In the genomic region with DNA sequence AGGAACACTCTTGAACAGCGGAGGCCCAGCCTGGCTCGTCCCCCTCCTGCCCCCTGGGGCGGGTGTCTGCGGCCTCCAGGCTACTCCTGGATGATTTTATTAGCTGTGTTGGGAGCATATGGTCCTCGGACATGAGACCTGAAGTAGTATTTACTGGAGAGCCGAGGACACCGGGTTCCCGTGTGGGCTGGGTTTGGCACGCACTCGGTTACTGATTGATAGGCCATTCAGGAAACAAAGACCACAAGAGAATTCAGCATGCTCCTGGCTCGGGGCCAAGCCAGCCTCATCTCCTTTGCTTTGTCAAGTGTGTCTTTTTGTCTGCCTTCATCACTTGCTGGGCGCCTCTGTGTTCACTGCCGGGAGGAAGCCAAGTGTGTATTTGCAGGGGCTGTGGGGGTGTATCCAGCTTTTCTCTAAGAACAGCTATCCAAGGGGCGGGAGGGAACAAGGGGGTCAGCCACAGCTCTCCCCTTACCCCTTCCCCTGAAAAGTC, we compare ENCODE assay signal across 9 cellular contexts. TPM values are rescaled to one million over a fixed set of nuclear protein-coding genes. Genes with fewer than 3 reads are reported as not detected.
DNase-seq lines count a peak whose midpoint lies in the region; ATAC-seq, FAIRE-seq and TF ChIP-seq lines count a peak whose summit lies in the region.
"Had no signal": no experiment of that assay in that cellular context is flagged by ENCODE, and none has a peak within 500 bp of the region (broad histone marks: within the 10 kb centered on the region; RNA-seq: fewer than 3 reads in every experiment).

No MANE protein-coding gene starts in this region.

- no peak overlapping the region for H3K4me3 ChIP-seq in kidney (ENCODE audit: low read length in 2 of 2)

- intact Hi-C loops in activated T-helper 1 cell treated with anti-CD3 and anti-CD28 coated beads, Interleukin-12 subunit alpha, Interleukin-12 subunit beta, Interleukin-2, Interleukin-4 antibody, amounts not matched to agents 30 ng/mL and 10 ng/mL and 1 ng/mL, durations not matched to agents 14 hours and 24 hours and 36 hours (cut with micrococcal nuclease): loop anchor here (1.0 to 5.0 kb wide), 9 partner anchors 171 to 977 kb away; a partner anchor contains a TSS
- intact Hi-C loops in kidney (cut with DNase I): no loop called here

- H3K36me3 ChIP-seq in kidney (ENCODE audit: control insufficient read depth in 1 of 2, insufficient read depth in 2 of 2, low read length in 2 of 2): peaks cover 0 to 2% of the 10 kb centered on the region in 2 donors

- peak overlapping the region; percentile 79 to 98 for H3K27ac ChIP-seq in kidney (ENCODE audit: low read depth in 2 of 2, low read length in 2 of 2)
- H3K27ac ChIP-seq: 22Rv1 had no signal

- FAIRE-seq in kidney (lab: Jason Lieb, UNC) (no peak), GM12892 (lab: Jason Lieb, UNC) (no peak)

- H3K4me1 Mint-ChIP-seq in activated T-helper 1 cell treated with anti-CD3 and anti-CD28 coated beads, Interleukin-12 subunit alpha, Interleukin-12 subunit beta, Interleukin-2, Interleukin-4 antibody, amounts not matched to agents 30 ng/mL and 10 ng/mL and 1 ng/mL, durations not matched to agents 14 hours and 24 hours and 36 hours (ENCODE audit: low read depth): peaks cover 83% of the 10 kb centered on the region

- ATAC-seq in HG03175 (IDR thresholded peaks at IDR 0.05; ENCODE audit: unreplicated experiment): peak; percentile 44

- peaks cover 44 to 45% of the 10 kb centered on the region in 2 donors for H3K4me1 ChIP-seq in kidney (ENCODE audit: control insufficient read depth in 1 of 2, insufficient read depth in 1 of 2, low read depth in 1 of 2, low read length in 2 of 2)

- no peaks in the 10 kb centered on the region for H3K27me3 Mint-ChIP-seq in activated T-helper 1 cell treated with anti-CD3 and anti-CD28 coated beads, Interleukin-12 subunit alpha, Interleukin-12 subunit beta, Interleukin-2, Interleukin-4 antibody, amounts not matched to agents 30 ng/mL and 10 ng/mL and 1 ng/mL, durations not matched to agents 14 hours and 24 hours and 36 hours (ENCODE audit: insufficient read depth)

- DNase-seq in NCI-H2081 (lab: John Stamatoyannopoulos, UW) (peak; percentile 72 to 89), NCI-H2081 treated with DMSO at 0.1 percent for 48 hours (lab: John Stamatoyannopoulos, UW) (no peak), NCI-H774 (lab: John Stamatoyannopoulos, UW) (peak; percentile 42), kidney (peak; percentile 98), GM12892 (ENCODE audit: insufficient read length) (no peak)
- DNase-seq in activated T-helper 1 cell treated with anti-CD3 and anti-CD28 coated beads, Interleukin-12 subunit alpha, Interleukin-12 subunit beta, Interleukin-2, Interleukin-4 antibody, amounts not matched to agents 30 ng/mL and 10 ng/mL and 1 ng/mL, durations not matched to agents 14 hours and 24 hours and 36 hours (ENCODE audit: low spot score): peak; percentile 67
- DNase-seq in stimulated activated CD8-positive, alpha-beta memory T cell treated with anti-CD3 and anti-CD28 coated beads, Interleukin-12 subunit alpha, Interleukin-12 subunit beta, amount 100 ng/mL, for 24 hours (ENCODE audit: extremely low read depth): peak; percentile 39

- peaks cover 2% of the 10 kb centered on the region for H3K36me3 Mint-ChIP-seq in activated T-helper 1 cell treated with anti-CD3 and anti-CD28 coated beads, Interleukin-12 subunit alpha, Interleukin-12 subunit beta, Interleukin-2, Interleukin-4 antibody, amounts not matched to agents 30 ng/mL and 10 ng/mL and 1 ng/mL, durations not matched to agents 14 hours and 24 hours and 36 hours (ENCODE audit: low read depth)

- no peaks in the 10 kb centered on the region for H3K9me3 ChIP-seq in kidney (ENCODE audit: control insufficient read depth in 1 of 2, low read length in 2 of 2)

- peak overlapping the region; percentile 98 for H3K27ac Mint-ChIP-seq in activated T-helper 1 cell treated with anti-CD3 and anti-CD28 coated beads, Interleukin-12 subunit alpha, Interleukin-12 subunit beta, Interleukin-2, Interleukin-4 antibody, amounts not matched to agents 30 ng/mL and 10 ng/mL and 1 ng/mL, durations not matched to agents 14 hours and 24 hours and 36 hours

- peak overlapping the region; percentile 64 for H3K4me3 Mint-ChIP-seq in activated T-helper 1 cell treated with anti-CD3 and anti-CD28 coated beads, Interleukin-12 subunit alpha, Interleukin-12 subunit beta, Interleukin-2, Interleukin-4 antibody, amounts not matched to agents 30 ng/mL and 10 ng/mL and 1 ng/mL, durations not matched to agents 14 hours and 24 hours and 36 hours

- no peaks in the 10 kb centered on the region for H3K9me3 Mint-ChIP-seq in activated T-helper 1 cell treated with anti-CD3 and anti-CD28 coated beads, Interleukin-12 subunit alpha, Interleukin-12 subunit beta, Interleukin-2, Interleukin-4 antibody, amounts not matched to agents 30 ng/mL and 10 ng/mL and 1 ng/mL, durations not matched to agents 14 hours and 24 hours and 36 hours

- TF ChIP-seq POLR2A in GM12892 (IDR thresholded peaks at IDR 0.05; ENCODE audit: low read depth, low read length): no peak; the same call in 1 of the 2 replicates

- no peak for TF ChIP-seq CTCF in kidney (IDR thresholded peaks at IDR 0.05; ENCODE audit: borderline replicate concordance, extremely low read depth, insufficient read depth)

- H3K9ac ChIP-seq in kidney (ENCODE audit: low read length in 2 of 2): peak overlapping the region; percentile 55 to 81

RNA-seq across cellular contexts. Expression of a gene that starts 9.7 kb away (rescaled TPM):
- 3.4 and 3.6 TPM in 2 replicates for total RNA-seq in activated T-helper 1 cell treated with anti-CD3 and anti-CD28 coated beads, Interleukin-12 subunit alpha, Interleukin-12 subunit beta, Interleukin-2, Interleukin-4 antibody, amounts not matched to agents 30 ng/mL and 10 ng/mL and 1 ng/mL, durations not matched to agents 14 hours and 24 hours and 36 hours
- total RNA-seq in kidney: 2,527 TPM
- 9,664 TPM for polyA plus RNA-seq in kidney (ENCODE audit: insufficient read depth, low read depth, low replicate concordance)
- polyA plus RNA-seq in GM12892 (2012; ENCODE audit: missing spikeins): 7.4 TPM

RNA-seq across cellular contexts. Expression of a gene that starts 17.8 kb away (rescaled TPM):
- total RNA-seq in activated T-helper 1 cell treated with anti-CD3 and anti-CD28 coated beads, Interleukin-12 subunit alpha, Interleukin-12 subunit beta, Interleukin-2, Interleukin-4 antibody, amounts not matched to agents 30 ng/mL and 10 ng/mL and 1 ng/mL, durations not matched to agents 14 hours and 24 hours and 36 hours: not detected in 2 replicates
- 17.3 TPM for total RNA-seq in kidney
- 0.95 TPM for polyA plus RNA-seq in kidney (ENCODE audit: insufficient read depth, low read depth, low replicate concordance)
- 0.36 TPM for polyA plus RNA-seq in GM12892 (2012; ENCODE audit: missing spikeins)

Comparison
In these comparisons a context has a peak if more than half of its experiments do, and no peak if none do; other contexts are left out.
1. DNase-seq: peak in NCI-H2081 (2 of 2), NCI-H774 (single experiment), activated T-helper 1 cell treated with anti-CD3 and anti-CD28 coated beads, Interleukin-12 subunit alpha, Interleukin-12 subunit beta, Interleukin-2, Interleukin-4 antibody, amounts not matched to agents 30 ng/mL and 10 ng/mL and 1 ng/mL, durations not matched to agents 14 hours and 24 hours and 36 hours (single experiment), kidney (single experiment) and stimulated activated CD8-positive, alpha-beta memory T cell treated with anti-CD3 and anti-CD28 coated beads, Interleukin-12 subunit alpha, Interleukin-12 subunit beta, amount 100 ng/mL, for 24 hours (single experiment); none in NCI-H2081 treated with DMSO at 0.1 percent for 48 hours (single experiment) and GM12892 (single experiment).
2. RNA of a gene that starts 9.7 kb away (total RNA-seq): 2,527 TPM in kidney (single experiment); 3.4 to 3.6 TPM in activated T-helper 1 cell treated with anti-CD3 and anti-CD28 coated beads, Interleukin-12 subunit alpha, Interleukin-12 subunit beta, Interleukin-2, Interleukin-4 antibody, amounts not matched to agents 30 ng/mL and 10 ng/mL and 1 ng/mL, durations not matched to agents 14 hours and 24 hours and 36 hours; every median in the first group is over 100 times any median in the second.
3. RNA of a gene that starts 17.8 kb away (total RNA-seq): 17.3 TPM in kidney (single experiment); not detected in activated T-helper 1 cell treated with anti-CD3 and anti-CD28 coated beads, Interleukin-12 subunit alpha, Interleukin-12 subunit beta, Interleukin-2, Interleukin-4 antibody, amounts not matched to agents 30 ng/mL and 10 ng/mL and 1 ng/mL, durations not matched to agents 14 hours and 24 hours and 36 hours; every median in the first group is over 10 times any median in the second.